In genomic region chr7:4670791-4671190, GRCh38 we compare ENCODE assay signal across 24 cellular contexts. TPM values are rescaled to one million over a fixed set of nuclear protein-coding genes. Genes with fewer than 3 reads are reported as not detected.
A peak's percentile ranks its signal among the peaks of the same experiment; 100 is the strongest.
DNase-seq lines count a peak whose midpoint lies in the region; ATAC-seq and TF ChIP-seq lines count a peak whose summit lies in the region.
"Had no signal": no experiment of that assay in that cellular context is flagged by ENCODE, and none has a peak within 500 bp of the region (broad histone marks: within the 10 kb centered on the region; RNA-seq: fewer than 3 reads in every experiment).

No MANE protein-coding gene starts in this region.

- H4K20me1 ChIP-seq in SK-N-SH (ENCODE audit: insufficient read depth), result no peaks in the 10 kb centered on the region

- no peak overlapping the region for H3K27ac ChIP-seq in SK-N-SH (ENCODE audit: low read depth in 2 of 2, low read length in 1 of 2)
- H3K27ac ChIP-seq: KMS-11, RWPE1 had no signal

- no peaks in the 10 kb centered on the region for H3K79me2 ChIP-seq in SK-N-SH (ENCODE audit: insufficient read depth)

- H3K36me3 ChIP-seq in SK-N-SH (replicated peaks in 1 of 2; ENCODE audit: control insufficient read depth in 1 of 2, insufficient read depth in 2 of 2, low read length in 1 of 2), result no peaks in the 10 kb centered on the region

- no peak overlapping the region for H2AFZ ChIP-seq in SK-N-SH (ENCODE audit: low read depth)

- POLR2A ChIA-PET in SK-N-SH (lab: Yijun Ruan, JAX), result no interaction called here
- POLR2A ChIA-PET in GM10248 (lab: Yijun Ruan, JAX), result no interaction called here

- WGBS in SK-N-SH (ENCODE audit: low lambda C conversion rate), result 54% methylated on average over 4 of the region's 4 CpGs

- H3K4me3 ChIP-seq in SK-N-SH (ENCODE audit: low read depth in 2 of 2, low read length in 1 of 2), result no peak overlapping the region

- H3K9ac ChIP-seq in SK-N-SH, result no peak overlapping the region
- H3K9ac ChIP-seq: KMS-11 had no signal

- peaks cover 3% of the 10 kb centered on the region for H3K9me3 Mint-ChIP-seq in chondrocyte (ENCODE audit: low read depth)

- H3K27me3 Mint-ChIP-seq in chondrocyte (ENCODE audit: low read depth), result no peaks in the 10 kb centered on the region

- peaks cover 7% of the 10 kb centered on the region for H3F3A ChIP-seq in SK-N-SH (replicated peaks; ENCODE audit: insufficient read depth)

- no peak overlapping the region for H3K4me2 ChIP-seq in SK-N-SH
- H3K4me2 ChIP-seq: KMS-11 had no signal

- TF ChIP-seq EP300 in SK-N-SH (IDR thresholded peaks at IDR 0.05; ENCODE audit: borderline replicate concordance in 1 of 2, low read depth in 1 of 2, low read length in 1 of 2), result no peak

- H3K27me3 ChIP-seq in SK-N-SH (ENCODE audit: insufficient read depth), result no peaks in the 10 kb centered on the region

- DNase-seq in SK-N-SH (no peak), NCI-H69 (lab: John Stamatoyannopoulos, UW) (peak; percentile 13), chondrocyte (ENCODE audit: low spot score) (no peak), GM10248 (ENCODE audit: extremely low spot score) (no peak)
- DNase-seq: C1 segment of cervical spinal cord; CD4-positive, alpha-beta memory T cell; COR-L47; DMS79; EL; GDM1; MM.1S; NCI-H1694 treated with DMSO at 0.1 percent for 48 hours; NCI-H2081; NCI-H226; NCI-H524; SHP77 treated with DMSO at 0.1 percent for 48 hours; SW 1271 had no signal

- no peak overlapping the region for H3K4me3 Mint-ChIP-seq in chondrocyte (ENCODE audit: unreplicated experiment)
- H3K4me3 Mint-ChIP-seq: T-helper 1 cell treated with Interleukin-12 subunit alpha and Interleukin-12 subunit beta and Interleukin-4 antibody, amounts not matched to agents 30 μg/mL and 1 μg/mL, for 36 hours had no signal

- no peaks in the 10 kb centered on the region for H3K9me2 ChIP-seq in SK-N-SH

- TF ChIP-seq RAD21 in SK-N-SH (IDR thresholded peaks at IDR 0.05; ENCODE audit: low read length), result no peak

- TF ChIP-seq CTCF in SK-N-SH (IDR thresholded peaks at IDR 0.05) (no peak), chondrocyte (IDR thresholded peaks at IDR 0.05) (no peak), GM10248 (IDR thresholded peaks at IDR 0.05; ENCODE audit: control extremely low read depth, extremely low read depth, low read depth, missing control alignments) (no peak)

- H3K36me3 Mint-ChIP-seq in chondrocyte (ENCODE audit: low read depth), result no peaks in the 10 kb centered on the region
- H3K36me3 Mint-ChIP-seq: CD4-positive, alpha-beta memory T cell had no signal

- 0 out of 2 replicates have a peak, but pooled peaks cover 6% of the 10 kb centered on the region for H3K9me3 ChIP-seq in SK-N-SH

- peaks cover 50% of the 10 kb centered on the region for H3K4me1 Mint-ChIP-seq in chondrocyte (ENCODE audit: low read depth)
- H3K4me1 Mint-ChIP-seq: CD4-positive, alpha-beta memory T cell had no signal

- peak overlapping the region; percentile 99 for H3K27ac Mint-ChIP-seq in chondrocyte (ENCODE audit: unreplicated experiment)
- H3K27ac Mint-ChIP-seq: CD4-positive, alpha-beta memory T cell; T-helper 1 cell treated with Interleukin-12 subunit alpha and Interleukin-12 subunit beta and Interleukin-4 antibody, amounts not matched to agents 30 μg/mL and 1 μg/mL, for 36 hours had no signal

- peaks cover 0 to 5% of the 10 kb centered on the region in 2 experiments; a peak in 2 of 4 replicates for H3K4me1 ChIP-seq in SK-N-SH (ENCODE audit: control insufficient read depth in 1 of 2, insufficient read depth in 2 of 2, low read depth in 1 of 2, low read length in 1 of 2)

- CTCF ChIA-PET in SK-N-SH (lab: Yijun Ruan, JAX) (interaction anchor here (3.1 kb wide), 1 partner anchor 29 kb away, joined by 9 read pairs; no protein-coding TSS in a partner anchor), GM10248 (lab: Yijun Ruan, JAX) (no interaction called here)

- ATAC-seq in SK-N-SH treated with all-trans-retinoic acid at 6 μM for 48 hours (no peak), GM18498 (IDR thresholded peaks at IDR 0.05; ENCODE audit: unreplicated experiment) (no peak), GM21825 (IDR thresholded peaks at IDR 0.05; ENCODE audit: unreplicated experiment) (no peak)
- ATAC-seq: Panc1 had no signal

TF ChIP-seq in SK-N-SH treated with all-trans-retinoic acid at 6 μM for 48 hours, 23 proteins besides CTCF, POLR2A, EP300 and RAD21:
- TF ChIP-seq ZC3H10 (CRISPR knock-in tag; IDR thresholded peaks at IDR 0.05), result no peak
- TF ChIP-seq, protein P1, sequence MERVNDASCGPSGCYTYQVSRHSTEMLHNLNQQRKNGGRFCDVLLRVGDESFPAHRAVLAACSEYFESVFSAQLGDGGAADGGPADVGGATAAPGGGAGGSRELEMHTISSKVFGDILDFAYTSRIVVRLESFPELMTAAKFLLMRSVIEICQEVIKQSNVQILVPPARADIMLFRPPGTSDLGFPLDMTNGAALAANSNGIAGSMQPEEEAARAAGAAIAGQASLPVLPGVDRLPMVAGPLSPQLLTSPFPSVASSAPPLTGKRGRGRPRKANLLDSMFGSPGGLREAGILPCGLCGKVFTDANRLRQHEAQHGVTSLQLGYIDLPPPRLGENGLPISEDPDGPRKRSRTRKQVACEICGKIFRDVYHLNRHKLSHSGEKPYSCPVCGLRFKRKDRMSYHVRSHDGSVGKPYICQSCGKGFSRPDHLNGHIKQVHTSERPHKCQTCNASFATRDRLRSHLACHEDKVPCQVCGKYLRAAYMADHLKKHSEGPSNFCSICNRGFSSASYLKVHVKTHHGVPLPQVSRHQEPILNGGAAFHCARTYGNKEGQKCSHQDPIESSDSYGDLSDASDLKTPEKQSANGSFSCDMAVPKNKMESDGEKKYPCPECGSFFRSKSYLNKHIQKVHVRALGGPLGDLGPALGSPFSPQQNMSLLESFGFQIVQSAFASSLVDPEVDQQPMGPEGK (CRISPR knock-in tag; IDR thresholded peaks at IDR 0.05; ENCODE audit: borderline replicate concordance), result no peak
- no peak for TF ChIP-seq GLIS3 (CRISPR knock-in tag; IDR thresholded peaks at IDR 0.05)
- no peak for TF ChIP-seq ESRRG (CRISPR knock-in tag; IDR thresholded peaks at IDR 0.05)
- TF ChIP-seq POU6F1 (CRISPR knock-in tag; IDR thresholded peaks at IDR 0.05; ENCODE audit: borderline replicate concordance, low read depth), result no peak
- no peak for TF ChIP-seq PPARA (CRISPR knock-in tag; IDR thresholded peaks at IDR 0.05; ENCODE audit: borderline replicate concordance)
- TF ChIP-seq ZNF565 (CRISPR knock-in tag; conservative IDR thresholded peaks at IDR 0.05; ENCODE audit: low read depth), result peak; percentile 96
- no peak for TF ChIP-seq ZNF8 (CRISPR knock-in tag; IDR thresholded peaks at IDR 0.05)

TF ChIP-seq in SK-N-SH, 30 proteins besides CTCF, POLR2A, EP300 and RAD21:
- no peak for TF ChIP-seq ELF1 (IDR thresholded peaks at IDR 0.05)
- TF ChIP-seq GABPA (IDR thresholded peaks at IDR 0.05; ENCODE audit: low read depth), result no peak
- no peak for TF ChIP-seq MXI1 (IDR thresholded peaks at IDR 0.05; ENCODE audit: low read depth, low read length)
- TF ChIP-seq NRF1 (IDR thresholded peaks at IDR 0.05; ENCODE audit: low read depth, low read length), result no peak

RNA-seq across cellular contexts. Expression of gene FOXK1, which starts 11.3 kb away (rescaled TPM):
- polyA plus RNA-seq in SK-N-SH (2012; rRNA removed), result 3.0 and 4.7 TPM in 2 replicates
- 2.1 and 3.0 TPM in 2 replicates for polyA plus RNA-seq in SK-N-SH (2012; cell fraction: cytosol; rRNA removed)
- polyA plus RNA-seq in SK-N-SH (2012; cell fraction: nucleus; rRNA removed), result 11.3 and 15.1 TPM in 2 replicates
- 53.3 to 78.3 TPM (median 77.9 TPM) in 3 replicates for total RNA-seq in chondrocyte
